In genomic region chr15:67091073-67091965, GRCh38 we compare ENCODE assay signal across 8 cellular contexts. TPM values are rescaled to one million over a fixed set of nuclear protein-coding genes. Genes with fewer than 3 reads are reported as not detected.
DNase-seq lines count a peak whose midpoint lies in the region; ATAC-seq, FAIRE-seq and TF ChIP-seq lines count a peak whose summit lies in the region.

No MANE protein-coding gene starts in this region.

- H3K9me3 ChIP-seq in small intestine (ENCODE audit: control insufficient read depth, low read depth) = no peaks in the 10 kb centered on the region

- H3K36me3 ChIP-seq in small intestine (ENCODE audit: control insufficient read depth in 2 of 2, insufficient read depth in 2 of 2, low read length in 2 of 2) = peaks cover 0 to 3% of the 10 kb centered on the region in 2 donors

- H3K27me3 ChIP-seq in small intestine (ENCODE audit: control insufficient read depth in 2 of 2, insufficient read depth in 2 of 2, low read length in 2 of 2) = no peaks in the 10 kb centered on the region

- H3K27ac ChIP-seq in small intestine (ENCODE audit: low read depth in 1 of 2, low read length in 1 of 2) = peak overlapping the region; percentile 28 to 35

- ATAC-seq in GM18505 (IDR thresholded peaks at IDR 0.05; ENCODE audit: unreplicated experiment) (peak; percentile 67), HG02798 (IDR thresholded peaks at IDR 0.05; ENCODE audit: poor library complexity, unreplicated experiment) (peak; percentile 77), Right ventricle myocardium inferior (peak; percentile 74)

- TF ChIP-seq POLR2A in GM18505 (IDR thresholded peaks at IDR 0.05; ENCODE audit: borderline replicate concordance, extremely low read depth, insufficient read depth, insufficient read length) = no peak

- DNase-seq in NOMO-1 treated with dmso at 0.1 percent for 144 hours (lab: John Stamatoyannopoulos, UW; ENCODE audit: unreplicated experiment) (peak; percentile 77), activated T-cell treated with anti-CD3 and anti-CD28 coated beads for 1 hour (ENCODE audit: low read depth) (peak; percentile 38), Right ventricle myocardium inferior (ENCODE audit: missing footprints) (no peak), small intestine (peak; percentile 69), iPS-NIHi7 (ENCODE audit: extremely low spot score) (no peak), NCI-H1105 treated with DMSO at 0.1 percent for 48 hours (lab: John Stamatoyannopoulos, UW) (no peak)

- no peak overlapping the region for H3K4me3 ChIP-seq in small intestine (ENCODE audit: low read depth in 1 of 2, low read length in 2 of 2)

- peaks cover 29 to 32% of the 10 kb centered on the region in 2 donors for H3K4me1 ChIP-seq in small intestine (ENCODE audit: control insufficient read depth in 2 of 2, insufficient read depth in 1 of 2, low read depth in 1 of 2, low read length in 1 of 2)

- WGBS in small intestine, 3 donors = 36 to 46% (median 39%) methylated on average over 14 of the region's 14 CpGs

- intact Hi-C loops in Right ventricle myocardium inferior (cut with DNase I) = no loop called here

- no peak for FAIRE-seq in small intestine (lab: Jason Lieb, UNC)

RNA-seq across cellular contexts. Expression of gene SMAD3, which starts 25.9 kb away (rescaled TPM):
- total RNA-seq in Right ventricle myocardium inferior = 18.0 TPM
- 10 to 100 TPM; 11.6 to 17.0 (median 12.1) TPM for polyA plus RNA-seq in small intestine

Comparison
In these comparisons a context has a peak if more than half of its experiments do, and no peak if none do; other contexts are left out.
1. DNase-seq: peak in NOMO-1 treated with dmso at 0.1 percent for 144 hours (single experiment), activated T-cell treated with anti-CD3 and anti-CD28 coated beads for 1 hour (single experiment) and small intestine (single experiment); none in Right ventricle myocardium inferior (single experiment), iPS-NIHi7 (single experiment) and NCI-H1105 treated with DMSO at 0.1 percent for 48 hours (single experiment).
2. Peak in every context shown above with its lines, with median percentiles within 50 percentile points of each other: ATAC-seq.